Comparison of ENCODE assay signal across 18 cellular contexts in the genomic region with DNA sequence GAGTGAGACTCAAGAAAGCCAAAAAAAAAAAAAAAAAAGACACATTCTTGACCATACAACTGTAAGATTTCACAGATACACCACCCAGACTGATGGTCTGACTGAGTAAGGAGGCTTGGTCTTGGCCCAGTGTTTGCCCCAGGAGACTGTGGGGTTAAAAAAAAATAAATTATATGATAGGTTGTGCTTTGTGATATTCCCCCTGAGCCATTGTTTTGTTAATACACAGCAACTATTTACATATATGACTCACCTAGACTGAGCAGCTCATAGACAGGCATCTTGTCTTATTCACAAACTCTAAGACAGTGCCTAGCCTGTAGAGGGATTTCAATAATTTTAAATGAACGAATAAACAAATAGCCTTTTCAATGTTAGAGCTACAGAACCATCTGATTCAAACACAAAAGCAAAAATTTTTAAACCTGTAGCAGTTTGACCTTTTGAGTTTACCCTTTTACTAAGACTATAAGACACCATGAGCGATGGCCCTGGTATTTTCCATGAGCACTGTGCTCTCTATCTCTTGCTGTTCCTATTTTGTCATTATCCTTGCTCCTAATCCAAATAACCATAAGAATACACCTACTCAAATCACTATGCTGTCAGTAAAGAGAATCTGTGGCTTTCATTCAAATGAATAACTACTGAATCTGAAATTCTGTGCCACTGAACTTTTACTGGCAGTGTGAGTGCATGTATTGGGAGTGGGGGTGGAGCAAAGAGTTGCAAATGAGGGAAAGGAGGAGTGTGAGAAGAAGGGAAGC.
DNase-seq lines count a peak whose midpoint lies in the region; ATAC-seq and TF ChIP-seq lines count a peak whose summit lies in the region.
"Had no signal": no experiment of that assay in that cellular context is flagged by ENCODE, and none has a peak within 500 bp of the region (broad histone marks: within the 10 kb centered on the region; RNA-seq: fewer than 3 reads in every experiment).

No MANE protein-coding gene starts in this region.

- peaks cover 3% of the 10 kb centered on the region for H3K9me3 Mint-ChIP-seq in WTC11
- H3K9me3 Mint-ChIP-seq: CD4-positive, alpha-beta T cell had no signal

- ATAC-seq in HG03354 (IDR thresholded peaks at IDR 0.05; ENCODE audit: poor library complexity, severe bottlenecking, unreplicated experiment) (peak; percentile 8), WTC11 (peak; percentile 46), GM21390 (IDR thresholded peaks at IDR 0.05; ENCODE audit: unreplicated experiment) (no peak), GM21737 (IDR thresholded peaks at IDR 0.05; ENCODE audit: unreplicated experiment) (no peak)
- ATAC-seq: activated T-cell treated with anti-CD3 and anti-CD28 coated beads, Interleukin-2, amount 50 U/mL, for 4 hours; HepG2; sciatic nerve had no signal

- no peaks in the 10 kb centered on the region; the same call in 1 of the 2 replicates for H3K27me3 Mint-ChIP-seq in WTC11 (ENCODE audit: low read depth)
- H3K27me3 Mint-ChIP-seq: CD4-positive, alpha-beta T cell had no signal

- H3K4me3 ChIP-seq in fibroblast of pulmonary artery (replicated peaks; ENCODE audit: low read depth, low read length) (no peak overlapping the region), smooth muscle cell (no peak overlapping the region)
- H3K4me3 ChIP-seq: stomach had no signal

- no peak overlapping the region for H3K9ac ChIP-seq in smooth muscle cell (ENCODE audit: low read depth)

- no peak for TF ChIP-seq CTCF in WTC11 (IDR thresholded peaks at IDR 0.05)
- TF ChIP-seq CTCF in fibroblast of pulmonary artery (IDR thresholded peaks at IDR 0.05; ENCODE audit: low read length, missing control alignments): no peak
- TF ChIP-seq CTCF in smooth muscle cell (IDR thresholded peaks at IDR 0.05; ENCODE audit: borderline replicate concordance, insufficient read depth, poor library complexity, severe bottlenecking): no peak

- CTCF ChIA-PET in WTC11 (lab: Charles Lee): interaction anchor here (1.4 kb wide), 1 partner anchor 40 kb away, joined by 3 read pairs; no protein-coding TSS in a partner anchor

- DNase-seq in WTC11 (ENCODE audit: low spot score) (no peak), fibroblast of pulmonary artery (ENCODE audit: low read depth) (peak; percentile 31), smooth muscle cell (lab: John Stamatoyannopoulos, UW; ENCODE audit: unreplicated experiment) (no peak)
- no peak for DNase-seq in activated CD8-positive, alpha-beta memory T cell treated with anti-CD3 and anti-CD28 coated beads, Interleukin-2, amount 50 U/mL, for 4 hours
- DNase-seq: activated CD4-positive, alpha-beta T cell treated with anti-CD3 and anti-CD28 coated beads for 1 hour; activated T-cell treated with anti-CD3 and anti-CD28 coated beads, Interleukin-2, amount 50 U/mL, for 4 hours; CD4-positive, alpha-beta T cell; effector CD8-positive, alpha-beta T cell; NCI-H1105; NCI-H345; OCI-M1; stomach had no signal

- peaks cover 13% of the 10 kb centered on the region for H3K4me1 ChIP-seq in smooth muscle cell (ENCODE audit: low read depth)

- peak overlapping the region; percentile 19 for H2AFZ ChIP-seq in smooth muscle cell (ENCODE audit: low read depth)

- H3K27ac ChIP-seq in smooth muscle cell (ENCODE audit: low read depth): peak overlapping the region; percentile 17
- H3K27ac ChIP-seq: stomach had no signal

- peaks cover 2% of the 10 kb centered on the region; the same call in 1 of the 2 replicates for H3K36me3 Mint-ChIP-seq in WTC11

- no peak overlapping the region for H3K4me2 ChIP-seq in smooth muscle cell

- POLR2A ChIA-PET in WTC11 (lab: Charles Lee): no interaction called here

- peak overlapping the region; percentile 78 for H3K27ac Mint-ChIP-seq in WTC11
- H3K27ac Mint-ChIP-seq: CD4-positive, alpha-beta T cell had no signal

- WGBS in smooth muscle cell (ENCODE audit: low lambda C conversion rate): 55% methylated on average over 2 of the region's 2 CpGs

- H3K36me3 ChIP-seq in smooth muscle cell (ENCODE audit: low read depth): no peaks in the 10 kb centered on the region
- H3K36me3 ChIP-seq: stomach had no signal

- no peaks in the 10 kb centered on the region for H3K79me2 ChIP-seq in smooth muscle cell (ENCODE audit: low read depth)

- H4K20me1 ChIP-seq in smooth muscle cell (ENCODE audit: low read depth): no peaks in the 10 kb centered on the region

- H3K4me3 Mint-ChIP-seq in WTC11: no peak overlapping the region
- H3K4me3 Mint-ChIP-seq: activated T-cell treated with anti-CD3 and anti-CD28 coated beads, Interleukin-2, amount 50 U/mL, for 4 hours; CD4-positive, alpha-beta T cell; nephron had no signal

- H3K4me1 Mint-ChIP-seq in WTC11: peaks cover 78% of the 10 kb centered on the region

- no peaks in the 10 kb centered on the region for H3K27me3 ChIP-seq in smooth muscle cell (ENCODE audit: low read depth)
- H3K27me3 ChIP-seq: stomach had no signal

- no peaks in the 10 kb centered on the region for H3K9me3 ChIP-seq in smooth muscle cell (replicated peaks; ENCODE audit: low read depth)
- H3K9me3 ChIP-seq: stomach had no signal

- no peaks in the 10 kb centered on the region for H3F3A ChIP-seq in smooth muscle cell (ENCODE audit: low read depth)

TF ChIP-seq in WTC11, 78 proteins besides CTCF, POLR2A, EP300 and RAD21 (continues in another document):
- TF ChIP-seq ZNF423 (CRISPR knock-in tag; IDR thresholded peaks at IDR 0.05) (no peak), NFE2L1 (CRISPR knock-in tag; IDR thresholded peaks at IDR 0.05) (peak; percentile 89), ZNF317 (CRISPR knock-in tag; IDR thresholded peaks at IDR 0.05; ENCODE audit: borderline replicate concordance, low read depth) (no peak), CREB1 (CRISPR knock-in tag; IDR thresholded peaks at IDR 0.05) (no peak), ZNF263 (CRISPR knock-in tag; IDR thresholded peaks at IDR 0.05; ENCODE audit: low read depth) (no peak), TCF7 (CRISPR knock-in tag; IDR thresholded peaks at IDR 0.05; ENCODE audit: low read depth) (no peak), ZNF138 (CRISPR knock-in tag; conservative IDR thresholded peaks at IDR 0.05) (no peak), CBFB (CRISPR knock-in tag; IDR thresholded peaks at IDR 0.05; ENCODE audit: low read depth) (no peak)
- TF ChIP-seq, protein P1, sequence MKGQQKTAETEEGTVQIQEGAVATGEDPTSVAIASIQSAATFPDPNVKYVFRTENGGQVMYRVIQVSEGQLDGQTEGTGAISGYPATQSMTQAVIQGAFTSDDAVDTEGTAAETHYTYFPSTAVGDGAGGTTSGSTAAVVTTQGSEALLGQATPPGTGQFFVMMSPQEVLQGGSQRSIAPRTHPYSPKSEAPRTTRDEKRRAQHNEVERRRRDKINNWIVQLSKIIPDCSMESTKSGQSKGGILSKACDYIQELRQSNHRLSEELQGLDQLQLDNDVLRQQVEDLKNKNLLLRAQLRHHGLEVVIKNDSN (CRISPR knock-in tag; IDR thresholded peaks at IDR 0.05): 0 out of 2 replicates have a peak, but pooled peaks have one; percentile 21
- TF ChIP-seq, protein P2, sequence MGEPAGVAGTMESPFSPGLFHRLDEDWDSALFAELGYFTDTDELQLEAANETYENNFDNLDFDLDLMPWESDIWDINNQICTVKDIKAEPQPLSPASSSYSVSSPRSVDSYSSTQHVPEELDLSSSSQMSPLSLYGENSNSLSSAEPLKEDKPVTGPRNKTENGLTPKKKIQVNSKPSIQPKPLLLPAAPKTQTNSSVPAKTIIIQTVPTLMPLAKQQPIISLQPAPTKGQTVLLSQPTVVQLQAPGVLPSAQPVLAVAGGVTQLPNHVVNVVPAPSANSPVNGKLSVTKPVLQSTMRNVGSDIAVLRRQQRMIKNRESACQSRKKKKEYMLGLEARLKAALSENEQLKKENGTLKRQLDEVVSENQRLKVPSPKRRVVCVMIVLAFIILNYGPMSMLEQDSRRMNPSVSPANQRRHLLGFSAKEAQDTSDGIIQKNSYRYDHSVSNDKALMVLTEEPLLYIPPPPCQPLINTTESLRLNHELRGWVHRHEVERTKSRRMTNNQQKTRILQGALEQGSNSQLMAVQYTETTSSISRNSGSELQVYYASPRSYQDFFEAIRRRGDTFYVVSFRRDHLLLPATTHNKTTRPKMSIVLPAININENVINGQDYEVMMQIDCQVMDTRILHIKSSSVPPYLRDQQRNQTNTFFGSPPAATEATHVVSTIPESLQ (CRISPR knock-in tag; IDR thresholded peaks at IDR 0.05): no peak
- TF ChIP-seq, protein P3, sequence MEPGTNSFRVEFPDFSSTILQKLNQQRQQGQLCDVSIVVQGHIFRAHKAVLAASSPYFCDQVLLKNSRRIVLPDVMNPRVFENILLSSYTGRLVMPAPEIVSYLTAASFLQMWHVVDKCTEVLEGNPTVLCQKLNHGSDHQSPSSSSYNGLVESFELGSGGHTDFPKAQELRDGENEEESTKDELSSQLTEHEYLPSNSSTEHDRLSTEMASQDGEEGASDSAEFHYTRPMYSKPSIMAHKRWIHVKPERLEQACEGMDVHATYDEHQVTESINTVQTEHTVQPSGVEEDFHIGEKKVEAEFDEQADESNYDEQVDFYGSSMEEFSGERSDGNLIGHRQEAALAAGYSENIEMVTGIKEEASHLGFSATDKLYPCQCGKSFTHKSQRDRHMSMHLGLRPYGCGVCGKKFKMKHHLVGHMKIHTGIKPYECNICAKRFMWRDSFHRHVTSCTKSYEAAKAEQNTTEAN (CRISPR knock-in tag; IDR thresholded peaks at IDR 0.05): peak; percentile 79; the same call in 1 of the 2 replicates
- TF ChIP-seq, protein P4, sequence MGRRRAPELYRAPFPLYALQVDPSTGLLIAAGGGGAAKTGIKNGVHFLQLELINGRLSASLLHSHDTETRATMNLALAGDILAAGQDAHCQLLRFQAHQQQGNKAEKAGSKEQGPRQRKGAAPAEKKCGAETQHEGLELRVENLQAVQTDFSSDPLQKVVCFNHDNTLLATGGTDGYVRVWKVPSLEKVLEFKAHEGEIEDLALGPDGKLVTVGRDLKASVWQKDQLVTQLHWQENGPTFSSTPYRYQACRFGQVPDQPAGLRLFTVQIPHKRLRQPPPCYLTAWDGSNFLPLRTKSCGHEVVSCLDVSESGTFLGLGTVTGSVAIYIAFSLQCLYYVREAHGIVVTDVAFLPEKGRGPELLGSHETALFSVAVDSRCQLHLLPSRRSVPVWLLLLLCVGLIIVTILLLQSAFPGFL (CRISPR knock-in tag; IDR thresholded peaks at IDR 0.05; ENCODE audit: borderline replicate concordance): no peak
- TF ChIP-seq, protein P5, sequence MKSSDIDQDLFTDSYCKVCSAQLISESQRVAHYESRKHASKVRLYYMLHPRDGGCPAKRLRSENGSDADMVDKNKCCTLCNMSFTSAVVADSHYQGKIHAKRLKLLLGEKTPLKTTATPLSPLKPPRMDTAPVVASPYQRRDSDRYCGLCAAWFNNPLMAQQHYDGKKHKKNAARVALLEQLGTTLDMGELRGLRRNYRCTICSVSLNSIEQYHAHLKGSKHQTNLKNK (CRISPR knock-in tag; IDR thresholded peaks at IDR 0.05): no peak

Comparison
In these comparisons a context has a peak if more than half of its experiments do, and no peak if none do; other contexts are left out.
1. ATAC-seq: peak in HG03354 (single experiment) and WTC11 (single experiment); none in GM21390 (single experiment) and GM21737 (single experiment).